ENCODE assay signal across 16 cellular contexts in genomic region chrX:40144576-40144975, GRCh38. TPM values are rescaled to one million over a fixed set of nuclear protein-coding genes. Genes with fewer than 3 reads are reported as not detected.
DNase-seq lines count a peak whose midpoint lies in the region; ATAC-seq, FAIRE-seq and TF ChIP-seq lines count a peak whose summit lies in the region.
"Had no signal": no experiment of that assay in that cellular context is flagged by ENCODE, and none has a peak within 500 bp of the region (broad histone marks: within the 10 kb centered on the region; RNA-seq: fewer than 3 reads in every experiment).

No MANE protein-coding gene starts in this region.

- peaks cover 50% of the 10 kb centered on the region for H3K4me1 Mint-ChIP-seq in neural crest cell

- H3K4me1 ChIP-seq in BE2C (no peaks in the 10 kb centered on the region), HEK293 (ENCODE audit: control insufficient read depth, insufficient read depth, low read length) (peaks cover 11% of the 10 kb centered on the region), endothelial cell of umbilical vein (ENCODE audit: control insufficient read depth, extremely low read depth, insufficient read depth, low read length) (peaks cover 24% of the 10 kb centered on the region)

- H3K36me3 ChIP-seq in BE2C = no peaks in the 10 kb centered on the region
- peaks cover 0 to 7% of the 10 kb centered on the region in 2 experiments; a peak in 1 of 3 replicates for H3K36me3 ChIP-seq in HEK293 (ENCODE audit: control insufficient read depth in 2 of 2, insufficient read depth in 1 of 2, low read length in 2 of 2)
- H3K36me3 ChIP-seq in endothelial cell of umbilical vein (ENCODE audit: control insufficient read depth in 2 of 2, extremely low read depth in 1 of 2, insufficient read depth in 2 of 2, low read length in 2 of 2) = no peaks in the 10 kb centered on the region

- CTCF ChIA-PET in HEK293 (lab: Yijun Ruan, JAX) (interaction anchor here (0.7 kb wide), 1 partner anchor 34 kb away, joined by 3 read pairs; no protein-coding TSS in a partner anchor), endothelial cell of umbilical vein (lab: Charles Lee) (interaction anchor here (0.7 to 1.1 kb wide), 2 partner anchors 52 to 392 kb away, joined by 3 read pairs; no protein-coding TSS in a partner anchor)

- H3K9ac ChIP-seq in endothelial cell of umbilical vein (replicated peaks; ENCODE audit: extremely low read depth, insufficient read depth, low read length) = no peak overlapping the region

- BruUV-seq in endothelial cell of umbilical vein (replicated peaks; lab: Mats Ljungman, UMichigan) = no TSS peak

- peak overlapping the region; percentile 82 for H3K4me3 Mint-ChIP-seq in neural crest cell

- no peak overlapping the region for H3K4me2 ChIP-seq in endothelial cell of umbilical vein (ENCODE audit: insufficient read depth, low read length)

- POLR2A ChIA-PET in HEK293 (lab: Yijun Ruan, JAX) (interaction anchor here (0.9 kb wide), 1 partner anchor 15 kb away, joined by 5 read pairs; no protein-coding TSS in a partner anchor), endothelial cell of umbilical vein (lab: Charles Lee) (no interaction called here)

- DNase-seq in BE2C = no peak
- no peak for DNase-seq in endothelial cell of umbilical vein (ENCODE audit: low read depth, low spot score)
- DNase-seq in neural crest cell (ENCODE audit: low read depth, low spot score) = no peak
- DNase-seq in HUDEP-2 (lab: John Stamatoyannopoulos, UW; ENCODE audit: unreplicated experiment in 76 of 76) = no peak
- DNase-seq in cerebellar nuclear complex (lab: John Stamatoyannopoulos, UW) = no peak
- DNase-seq in D341Med (ENCODE audit: low spot score) = no peak
- DNase-seq: activated CD4-positive, alpha-beta T cell treated with anti-CD3 and anti-CD28 coated beads, Interleukin-2, amount 50 U/mL, for 4 hours; KG1; NCI-H1436; NCI-H226; stimulated activated CD4-positive, alpha-beta T cell treated with anti-CD3 and anti-CD28 coated beads, Interleukin-4, amount 100 ng/mL, for 4 hours; trophoblast cell had no signal

- no peaks in the 10 kb centered on the region for H3K36me3 Mint-ChIP-seq in neural crest cell (ENCODE audit: low read depth)

- TF ChIP-seq POLR2A in endothelial cell of umbilical vein (IDR thresholded peaks at IDR 0.05; ENCODE audit: low read depth, low read length) = no peak

- no peaks in the 10 kb centered on the region for H4K20me1 ChIP-seq in endothelial cell of umbilical vein (replicated peaks; ENCODE audit: control insufficient read depth, extremely low read depth, insufficient read depth, low read length)

- H3K9me3 Mint-ChIP-seq in neural crest cell = no peaks in the 10 kb centered on the region

- dilution Hi-C loops in endothelial cell of umbilical vein (cut with MboI; ENCODE audit: extremely low pct_ligation_motif_present, low sequenced_read_pairs) = no loop called here

- peak; percentile 37 for FAIRE-seq in endothelial cell of umbilical vein (lab: Jason Lieb, UNC)
- FAIRE-seq: TTC549 had no signal

- H3K9me3 ChIP-seq in BE2C = no peaks in the 10 kb centered on the region
- no peaks in the 10 kb centered on the region for H3K9me3 ChIP-seq in HEK293 (ENCODE audit: control insufficient read depth, insufficient read depth, low read depth, low read length)
- no peaks in the 10 kb centered on the region for H3K9me3 ChIP-seq in endothelial cell of umbilical vein (replicated peaks; ENCODE audit: control insufficient read depth, insufficient read depth, low read length)

- H3K27ac ChIP-seq in HEK293 (ENCODE audit: extremely low read depth, low read depth, low read length) = no peak overlapping the region
- no peak overlapping the region for H3K27ac ChIP-seq in endothelial cell of umbilical vein (ENCODE audit: insufficient read depth, low read depth, low read length)
- H3K27ac ChIP-seq: epithelial cell of prostate had no signal

- H3K27me3 ChIP-seq in BE2C = no peaks in the 10 kb centered on the region
- H3K27me3 ChIP-seq in endothelial cell of umbilical vein (ENCODE audit: control insufficient read depth in 2 of 2, insufficient read depth in 2 of 2, low read length in 2 of 2) = no peaks in the 10 kb centered on the region

- H3K4me3 ChIP-seq in BE2C (ENCODE audit: low read depth, low read length) (peak overlapping the region; percentile 59), HEK293 (ENCODE audit: low read depth, low read length) (no peak overlapping the region), endothelial cell of umbilical vein (replicated peaks in 1 of 3; ENCODE audit: insufficient read depth in 1 of 3, low read depth in 1 of 3, low read length in 3 of 3) (no peak overlapping the region)

- peak overlapping the region; percentile 12 for H3K27ac Mint-ChIP-seq in neural crest cell (ENCODE audit: unreplicated experiment)

- intact Hi-C loops in endothelial cell of umbilical vein (cut with micrococcal nuclease) = no loop called here

- TF ChIP-seq CTCF in BE2C (IDR thresholded peaks at IDR 0.05; ENCODE audit: low read depth, low read length) (no peak), HEK293 (tag by site-specific recombination; IDR thresholded peaks at IDR 0.05) (no peak), endothelial cell of umbilical vein (IDR thresholded peaks at IDR 0.05; ENCODE audit: extremely low read depth in 1 of 2, insufficient read depth in 1 of 2, low read depth in 1 of 2, low read length in 2 of 2) (no peak), neural crest cell (conservative IDR thresholded peaks at IDR 0.05) (no peak)

- ATAC-seq in HG02642 (IDR thresholded peaks at IDR 0.05; ENCODE audit: poor library complexity, unreplicated experiment) = no peak

- no peaks in the 10 kb centered on the region for H3K9me1 ChIP-seq in endothelial cell of umbilical vein (replicated peaks; ENCODE audit: control insufficient read depth, extremely low read depth, insufficient read depth, low read length)

- no peaks in the 10 kb centered on the region for H3K79me2 ChIP-seq in endothelial cell of umbilical vein (ENCODE audit: control insufficient read depth, insufficient read depth, low read length)

- H2AFZ ChIP-seq in endothelial cell of umbilical vein (ENCODE audit: low read depth, low read length) = no peak overlapping the region

- H3K27me3 Mint-ChIP-seq in neural crest cell (ENCODE audit: low read depth) = peaks cover 24% of the 10 kb centered on the region

TF ChIP-seq in HEK293, 187 proteins besides CTCF, POLR2A, EP300 and RAD21:
- TF ChIP-seq TRIM28 (IDR thresholded peaks at IDR 0.05; ENCODE audit: borderline replicate concordance, low read length) (0 out of 2 replicates have a peak, but pooled peaks have one; percentile 17), ZNF37A (tag by site-specific recombination; IDR thresholded peaks at IDR 0.05) (no peak)

TF ChIP-seq in endothelial cell of umbilical vein, 7 proteins besides CTCF, POLR2A, EP300 and RAD21:
- TF ChIP-seq EZH2 (IDR thresholded peaks at IDR 0.05; ENCODE audit: borderline replicate concordance, low read depth, low read length, severe bottlenecking) = no peak
- no peak for TF ChIP-seq GATA2 (IDR thresholded peaks at IDR 0.05; ENCODE audit: insufficient read depth, insufficient read length, low read depth, low read length)
- no peak for TF ChIP-seq FOS (IDR thresholded peaks at IDR 0.05; ENCODE audit: borderline replicate concordance, insufficient read depth, low read length)
- TF ChIP-seq MYC (IDR thresholded peaks at IDR 0.05; ENCODE audit: low read depth, low read length) = no peak
- no peak for TF ChIP-seq JUN (IDR thresholded peaks at IDR 0.05; ENCODE audit: borderline replicate concordance, insufficient read depth, insufficient read length, low read depth)
- TF ChIP-seq POLR2AphosphoS5 (IDR thresholded peaks at IDR 0.05; ENCODE audit: insufficient read depth, low read depth, low read length) = no peak
- no peak for TF ChIP-seq MAX (IDR thresholded peaks at IDR 0.05; ENCODE audit: insufficient read depth, insufficient read length)

RNA-seq across cellular contexts. Expression of gene BCOR, which starts 46.8 kb away (rescaled TPM):
- 61.8 TPM for polyA plus RNA-seq in BE2C (2012; ENCODE audit: insufficient read depth, insufficient read length, low read depth)
- total RNA-seq in endothelial cell of umbilical vein (23.9 and 24.2 TPM in 2 replicates), neural crest cell (33.2 and 41.1 TPM in 2 replicates)
- 10.1 and 11.9 TPM in 2 replicates for polyA plus RNA-seq in endothelial cell of umbilical vein
- polyA plus RNA-seq in endothelial cell of umbilical vein (2011; cell fraction: cytosol; rRNA removed) = 11.0 and 11.3 TPM in 2 replicates
- polyA plus RNA-seq in endothelial cell of umbilical vein (2011; cell fraction: nucleus; rRNA removed) = 15.7 and 18.2 TPM in 2 replicates
- polyA plus RNA-seq in endothelial cell of umbilical vein (2012) = 19.4 and 20.9 TPM in 2 replicates
- polyA minus RNA-seq in endothelial cell of umbilical vein = 17.8 and 20.6 TPM in 2 replicates
- polyA minus RNA-seq in endothelial cell of umbilical vein (2011; cell fraction: cytosol; rRNA and poly(A)+ RNA removed) = 25.7 TPM
- 12.8 and 13.3 TPM in 2 replicates for polyA minus RNA-seq in endothelial cell of umbilical vein (2011; cell fraction: nucleus; rRNA and poly(A)+ RNA removed)
